26 cellular contexts compared by ENCODE assay signal in genomic region chr7:107882766-107883165, GRCh38.
"Had no signal": no experiment of that assay in that cellular context is flagged by ENCODE, and none has a peak within 500 bp of the region (broad histone marks: within the 10 kb centered on the region; RNA-seq: fewer than 3 reads in every experiment).

No MANE protein-coding gene starts in this region.

- FAIRE-seq: bronchial epithelial cell had no signal

- H3K9me3 ChIP-seq: ascending aorta, body of pancreas, MG63, Peyer's patch, SJCRH30 had no signal

- DNase-seq: activated B cell treated with CpG ODN at 0.5 μM for 24 hours; activated CD4-positive, alpha-beta memory T cell treated with anti-CD3 and anti-CD28 coated beads for 36 hours; activated CD4-positive, alpha-beta T cell treated with anti-CD3 and anti-CD28 coated beads for 1 hour; activated CD4-positive, alpha-beta T cell treated with anti-CD3 and anti-CD28 coated beads, Interleukin-2, amount 10 ng/mL, durations not matched to agents 7 days and 5 days; activated CD8-positive, alpha-beta memory T cell treated with anti-CD3 and anti-CD28 coated beads for 24 hours; activated effector memory CD4-positive, alpha-beta T cell treated with anti-CD3 and anti-CD28 coated beads, Interleukin-2, amount 50 U/mL, for 16 hours; activated naive CD4-positive, alpha-beta T cell treated with Interleukin-2 at 50 U/mL for 16 hours; activated naive CD8-positive, alpha-beta T cell treated with anti-CD3 and anti-CD28 coated beads, Interleukin-2, amount 50 U/mL, for 24 hours; activated T-cell treated with anti-CD3 and anti-CD28 coated beads, Interleukin-2, amount 50 U/mL, for 4 hours; amniotic stem cell; body of pancreas; central memory CD4-positive, alpha-beta T cell; MG63; NCI-H146; NCI-H187 treated with DMSO at 0.1 percent for 48 hours; NCI-H2081 treated with DMSO at 0.1 percent for 48 hours; NCI-H446; NCI-H526; Peyer's patch; Right ventricle myocardium superior; SJCRH30; SW 1271 had no signal

- H3K4me3 ChIP-seq: ascending aorta, body of pancreas, coronary artery, MG63, Peyer's patch, SJCRH30 had no signal

- H3K4me1 ChIP-seq: ascending aorta, SJCRH30 had no signal

- H3K27me3 ChIP-seq: ascending aorta, body of pancreas, MG63, Peyer's patch, SJCRH30 had no signal

- H3K27ac ChIP-seq: ascending aorta, body of pancreas, coronary artery, Peyer's patch, RWPE1, SJCRH30 had no signal

- H3K36me3 ChIP-seq: ascending aorta, MG63, Peyer's patch, SJCRH30 had no signal
